Comparison of ENCODE assay signal across 25 cellular contexts in the genomic region with DNA sequence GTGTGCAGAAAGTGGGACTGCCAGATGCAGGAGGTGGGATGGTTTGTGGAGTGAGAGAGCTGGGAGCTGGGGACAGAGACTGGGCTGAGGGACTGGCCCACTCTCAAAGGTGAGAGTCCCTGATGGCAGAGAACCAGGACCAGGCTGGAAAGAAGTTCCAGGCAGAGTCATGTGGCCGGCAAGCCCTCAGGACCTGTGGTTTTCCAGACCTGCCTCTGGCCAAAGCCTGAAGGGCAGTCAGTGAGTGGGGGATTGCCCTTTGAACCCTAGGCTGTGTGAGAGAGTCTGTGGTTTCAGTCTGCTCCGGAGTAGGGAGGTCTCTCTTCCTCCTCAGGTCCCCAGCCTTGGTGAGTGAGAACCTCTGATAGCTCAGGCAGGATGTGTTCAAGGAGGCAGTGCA. TPM values are rescaled to one million over a fixed set of nuclear protein-coding genes. Genes with fewer than 3 reads are reported as not detected.
"Had no signal": no experiment of that assay in that cellular context is flagged by ENCODE, and none has a peak within 500 bp of the region (broad histone marks: within the 10 kb centered on the region; RNA-seq: fewer than 3 reads in every experiment).

No MANE protein-coding gene starts in this region.

- H3K4me1 Mint-ChIP-seq: activated naive CD4-positive, alpha-beta T cell treated with anti-CD3 and anti-CD28 coated beads, Interleukin-2, amount 50 U/mL, for 24 hours had no signal

- H3K9me3 ChIP-seq: ascending aorta, body of pancreas, SJCRH30, SK-N-SH had no signal

- H3K4me2 ChIP-seq: SK-N-SH had no signal

- H3K36me3 Mint-ChIP-seq: activated naive CD4-positive, alpha-beta T cell treated with anti-CD3 and anti-CD28 coated beads, Interleukin-2, amount 50 U/mL, for 24 hours had no signal

- H3K27me3 ChIP-seq: ascending aorta, body of pancreas, SJCRH30 had no signal

- H3K4me3 Mint-ChIP-seq: activated CD8-positive, alpha-beta T cell treated with anti-CD3 and anti-CD28 coated beads for 36 hours; activated naive CD4-positive, alpha-beta T cell treated with anti-CD3 and anti-CD28 coated beads, Interleukin-2, amount 50 U/mL, for 24 hours; activated T-cell treated with anti-CD3 and anti-CD28 coated beads, Interleukin-2, amount 50 U/mL, for 72 hours had no signal

- H3K9me2 ChIP-seq: SK-N-SH had no signal

- H3K9ac ChIP-seq: SK-N-SH had no signal

- H3K4me3 ChIP-seq: ascending aorta, body of pancreas, SJCRH30 had no signal

- H3K27ac ChIP-seq: ascending aorta, body of pancreas, SJCRH30 had no signal

- H3K36me3 ChIP-seq: ascending aorta, SJCRH30 had no signal

- H3K9me3 Mint-ChIP-seq: activated CD8-positive, alpha-beta T cell treated with anti-CD3 and anti-CD28 coated beads for 36 hours; activated naive CD4-positive, alpha-beta T cell treated with anti-CD3 and anti-CD28 coated beads, Interleukin-2, amount 50 U/mL, for 24 hours; activated T-cell treated with anti-CD3 and anti-CD28 coated beads, Interleukin-2, amount 50 U/mL, for 72 hours had no signal

- ATAC-seq: activated CD4-positive, CD25-positive, alpha-beta regulatory T cell treated with anti-CD3 and anti-CD28 coated beads, Interleukin-2, amount 50 U/mL, for 24 hours; activated CD8-positive, alpha-beta T cell treated with anti-CD3 and anti-CD28 coated beads for 36 hours; activated T-cell treated with anti-CD3 and anti-CD28 coated beads, Interleukin-2, amount 50 U/mL, for 72 hours; body of pancreas had no signal

- H3K4me1 ChIP-seq: ascending aorta, body of pancreas, SJCRH30 had no signal

- DNase-seq: activated CD4-positive, alpha-beta T cell treated with anti-CD3 and anti-CD28 coated beads for 4 hours; activated CD8-positive, alpha-beta memory T cell treated with anti-CD3 and anti-CD28 coated beads, Interleukin-2, amount 50 U/mL, for 4 hours; activated CD8-positive, alpha-beta T cell treated with anti-CD3 and anti-CD28 coated beads for 36 hours; activated naive CD4-positive, alpha-beta T cell; activated T-cell treated with anti-CD3 and anti-CD28 coated beads, Interleukin-2, amount 50 U/mL, for 72 hours; body of pancreas; KBM-7; NCI-H1048; NCI-H1694; NCI-H2029; NCI-H345; NCI-H510A; NCI-H526 treated with DMSO at 0.1 percent for 48 hours; NCI-H82; SJCRH30; SK-N-SH; T-helper 1 cell had no signal

- H3K27ac Mint-ChIP-seq: activated CD8-positive, alpha-beta T cell treated with anti-CD3 and anti-CD28 coated beads for 36 hours; activated naive CD4-positive, alpha-beta T cell treated with anti-CD3 and anti-CD28 coated beads, Interleukin-2, amount 50 U/mL, for 24 hours; activated T-cell treated with anti-CD3 and anti-CD28 coated beads, Interleukin-2, amount 50 U/mL, for 72 hours had no signal

RNA-seq across cellular contexts. Expression of a gene that starts 17.0 kb away (rescaled TPM):
- total RNA-seq: activated CD8-positive, alpha-beta T cell treated with anti-CD3 and anti-CD28 coated beads for 36 hours; activated T-cell treated with anti-CD3 and anti-CD28 coated beads, Interleukin-2, amount 50 U/mL, for 72 hours; ascending aorta; bronchial epithelial cell; M059J; OCI-LY7; RPMI7951; T-helper 2 cell treated with Interferon-gamma antibody and Interleukin-4, amounts not matched to agents 100 ng/mL and 5 ng/mL, for 36 hours had no signal

RNA-seq across cellular contexts. Expression of a gene that starts 32.2 kb away (rescaled TPM):
- total RNA-seq: activated CD8-positive, alpha-beta T cell treated with anti-CD3 and anti-CD28 coated beads for 36 hours; activated T-cell treated with anti-CD3 and anti-CD28 coated beads, Interleukin-2, amount 50 U/mL, for 72 hours; ascending aorta; body of pancreas; bronchial epithelial cell; OCI-LY7; T-helper 2 cell treated with Interferon-gamma antibody and Interleukin-4, amounts not matched to agents 100 ng/mL and 5 ng/mL, for 36 hours had no signal
- polyA plus RNA-seq: SK-N-SH had no signal
